ENCODE assay signal across 8 cellular contexts in the genomic region with DNA sequence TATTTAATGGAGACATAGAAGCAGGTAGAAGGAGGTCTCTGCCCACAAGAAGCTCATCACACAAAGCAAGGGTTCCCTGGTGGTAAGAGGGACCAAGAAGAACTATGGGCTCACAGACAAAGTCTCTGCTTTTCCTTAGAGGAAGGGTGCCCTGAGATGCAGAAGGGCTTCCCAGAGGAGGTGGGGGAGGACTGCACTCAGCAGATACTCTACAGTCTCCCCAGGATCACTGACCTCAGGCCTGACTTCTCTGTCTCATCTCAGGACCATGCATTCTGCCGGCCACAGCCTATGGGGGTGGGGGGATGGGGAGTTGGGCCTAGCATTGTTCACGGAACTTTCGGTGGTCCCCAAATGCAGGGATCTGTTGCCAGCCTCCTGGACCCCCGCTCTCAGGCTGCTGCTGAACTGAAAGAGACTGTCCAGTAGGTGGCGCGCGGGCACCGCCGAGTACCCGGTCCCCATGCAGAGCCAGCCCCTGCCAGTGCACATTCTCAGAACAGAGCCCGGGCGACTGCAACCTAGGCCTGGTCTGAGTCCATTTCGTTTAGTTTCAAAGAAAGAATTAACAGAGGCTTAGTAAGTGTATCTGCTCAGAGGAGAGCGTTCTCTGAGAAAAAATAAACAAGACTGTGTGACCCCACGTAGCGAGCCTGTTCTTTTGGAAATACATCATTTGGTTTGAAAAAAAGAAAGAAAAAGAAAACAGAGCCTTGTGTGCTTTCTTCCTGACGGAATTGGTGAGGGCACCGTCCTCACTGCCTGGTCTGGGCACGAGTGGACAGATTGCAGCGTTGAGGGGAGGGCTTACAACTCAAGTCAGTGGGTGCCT.
DNase-seq lines count a peak whose midpoint lies in the region; ATAC-seq, FAIRE-seq and TF ChIP-seq lines count a peak whose summit lies in the region.

No MANE protein-coding gene starts in this region.

- no peaks in the 10 kb centered on the region for H3K4me1 ChIP-seq in upper lobe of left lung

- H3K27me3 ChIP-seq in upper lobe of left lung: no peaks in the 10 kb centered on the region

- 19 to 23% methylated on average over 16 to 20 of the region's 20 CpGs for WGBS in upper lobe of left lung, 2 donors

- H3K9me3 ChIP-seq in upper lobe of left lung: no peaks in the 10 kb centered on the region

- no peak overlapping the region for H3K27ac ChIP-seq in upper lobe of left lung

- ATAC-seq in HG03175 (IDR thresholded peaks at IDR 0.05; ENCODE audit: unreplicated experiment) (peak; percentile 74), upper lobe of left lung (ENCODE audit: low FRiP score in 2 of 2) (peak; percentile 67 to 88)

- no peak for TF ChIP-seq EP300 in upper lobe of left lung (IDR thresholded peaks at IDR 0.05)

- no peak overlapping the region for H3K4me3 ChIP-seq in upper lobe of left lung

- DNase-seq in 8988T (peak; percentile 80), GM12891 (ENCODE audit: insufficient read length, low spot score) (peak; percentile 66), NCI-H526 (lab: John Stamatoyannopoulos, UW) (peak; percentile 36 to 78), fibroblast of the conjunctiva (ENCODE audit: low read depth) (peak; percentile 43), non-pigmented ciliary epithelial cell (ENCODE audit: low read depth) (peak; percentile 24), upper lobe of left lung (peak; percentile 68 to 92)
- DNase-seq in activated CD8-positive, alpha-beta memory T cell treated with anti-CD3 and anti-CD28 coated beads, Interleukin-2, amount 50 U/mL, for 48 hours: peak; percentile 85

- TF ChIP-seq POLR2A in GM12891 (IDR thresholded peaks at IDR 0.05; ENCODE audit: low read depth, low read length): no peak
- TF ChIP-seq POLR2A in upper lobe of left lung (IDR thresholded peaks at IDR 0.05): no peak

- peak; percentile 61 to 83 (median 72) for TF ChIP-seq CTCF in upper lobe of left lung (IDR thresholded peaks at IDR 0.05)

- no peaks in the 10 kb centered on the region for H3K36me3 ChIP-seq in upper lobe of left lung

- peak; percentile 61 for FAIRE-seq in GM12891 (lab: Jason Lieb, UNC)

TF ChIP-seq in GM12891, 5 proteins besides CTCF, POLR2A, EP300 and RAD21:
- TF ChIP-seq SPI1 (IDR thresholded peaks at IDR 0.05; ENCODE audit: low read depth, low read length) (no peak), TAF1 (IDR thresholded peaks at IDR 0.05; ENCODE audit: low read depth, low read length) (no peak)

Comparison
In these comparisons a context has a peak if more than half of its experiments do, and no peak if none do; other contexts are left out.
1. DNase-seq: peak in every context shown above with its lines; median percentile 85 in activated CD8-positive, alpha-beta memory T cell treated with anti-CD3 and anti-CD28 coated beads, Interleukin-2, amount 50 U/mL, for 48 hours; 80 in 8988T; 80 in upper lobe of left lung; 66 in GM12891; 57 in NCI-H526; 43 in fibroblast of the conjunctiva; 24 in non-pigmented ciliary epithelial cell.